In the genomic region with DNA sequence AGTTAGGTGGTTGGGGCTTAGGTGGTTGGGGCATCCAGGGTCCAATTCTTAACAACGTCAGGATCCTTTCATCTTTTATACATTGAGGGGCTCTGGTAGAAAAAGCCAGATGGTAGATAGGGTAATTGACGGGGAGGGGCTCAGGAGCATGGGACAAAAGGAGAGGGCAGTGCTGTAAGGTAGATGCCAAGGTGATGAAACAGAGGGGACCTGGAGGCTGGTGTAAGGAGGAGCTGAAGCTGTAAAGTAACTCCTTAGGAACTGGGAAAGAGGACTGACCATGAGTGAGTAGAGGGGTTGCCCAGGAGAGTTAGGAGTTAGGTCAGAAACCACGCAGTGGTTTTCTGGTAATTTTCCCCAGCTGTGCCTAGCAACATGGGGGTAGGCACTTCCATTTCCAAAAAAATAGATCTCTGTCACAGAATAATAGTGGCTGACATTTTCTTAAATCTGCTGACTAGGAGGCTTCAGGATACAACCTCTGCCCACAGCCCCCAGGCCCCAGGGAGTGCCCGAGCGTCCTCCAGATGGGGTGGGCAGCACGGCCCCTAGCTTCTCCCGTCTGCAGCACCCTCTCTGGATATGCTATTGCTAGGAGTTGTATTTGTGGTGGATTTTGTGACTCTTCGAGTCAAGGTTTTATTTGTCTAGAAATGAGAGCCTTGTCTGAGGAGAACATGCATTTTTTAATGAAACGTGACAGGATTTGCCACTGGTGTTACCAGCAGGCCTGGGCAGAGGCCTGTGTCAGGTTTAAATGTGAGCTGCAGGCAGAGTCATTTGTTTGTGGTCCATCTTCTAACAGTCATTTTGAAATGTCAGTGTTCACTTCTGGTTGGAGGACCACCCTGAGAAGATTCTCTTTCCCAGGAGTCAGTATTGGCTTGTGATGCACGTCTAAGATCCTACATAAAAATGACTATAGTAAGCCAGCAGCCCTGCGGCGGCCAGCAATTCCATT, we compare ENCODE assay signal across 9 cellular contexts. TPM values are rescaled to one million over a fixed set of nuclear protein-coding genes. Genes with fewer than 3 reads are reported as not detected.
DNase-seq lines count a peak whose midpoint lies in the region; ATAC-seq, FAIRE-seq and TF ChIP-seq lines count a peak whose summit lies in the region.
"Had no signal": no experiment of that assay in that cellular context is flagged by ENCODE, and none has a peak within 500 bp of the region (broad histone marks: within the 10 kb centered on the region; RNA-seq: fewer than 3 reads in every experiment).

No MANE protein-coding gene starts in this region.

- H2AK5ac ChIP-seq in H1 (ENCODE audit: low read depth, low read length): 0 out of 2 replicates have a peak overlapping the region, but pooled peaks have one; percentile 39

- FAIRE-seq in H1 (lab: Jason Lieb, UNC) (no peak), GM19239 (lab: Jason Lieb, UNC) (no peak)

- no peak for TF ChIP-seq POLR2A in H1 (IDR thresholded peaks at IDR 0.05; ENCODE audit: control extremely low read depth in 1 of 2, low read depth in 2 of 2, low read length in 2 of 2)

- no peak overlapping the region; the same call in 1 of the 2 replicates for H4K8ac ChIP-seq in H1 (ENCODE audit: extremely low read depth, insufficient read depth, low read length)

- no peak overlapping the region for H3K56ac ChIP-seq in H1 (replicated peaks; ENCODE audit: insufficient read length, low read depth, low read length)

- H3K27ac ChIP-seq in DND-41 (ENCODE audit: low read length): no peak overlapping the region
- no peak overlapping the region for H3K27ac ChIP-seq in H1 (ENCODE audit: low read depth, low read length)

- no peak overlapping the region for H3K14ac ChIP-seq in H1 (ENCODE audit: insufficient read length)

- H3K23me2 ChIP-seq in H1 (ENCODE audit: low read depth, low read length): no peaks in the 10 kb centered on the region

- no peaks in the 10 kb centered on the region for H3K36me3 ChIP-seq in DND-41 (ENCODE audit: insufficient read depth, low read length)
- H3K36me3 ChIP-seq in H1 (ENCODE audit: control insufficient read depth in 2 of 4, insufficient read depth in 4 of 4, low read length in 3 of 4): no peaks in the 10 kb centered on the region

- H4K91ac ChIP-seq in H1 (replicated peaks; ENCODE audit: insufficient read length, low read length): no peak overlapping the region

- H3K4me1 ChIP-seq in DND-41 (ENCODE audit: insufficient read depth, low read length) (no peaks in the 10 kb centered on the region), H1 (replicated peaks in 1 of 4; ENCODE audit: control insufficient read depth in 3 of 4, insufficient read depth in 4 of 4, low read length in 3 of 4) (peaks cover 0 to 4% (median 0%) of the 10 kb centered on the region in 4 experiments; a peak in 2 of 7 replicates)

- no peak overlapping the region for H2BK15ac ChIP-seq in H1 (ENCODE audit: low read length)

- peaks cover 44% of the 10 kb centered on the region for H4K20me1 ChIP-seq in DND-41 (ENCODE audit: insufficient read depth, low read length)
- H4K20me1 ChIP-seq in H1 (replicated peaks in 1 of 2; ENCODE audit: control insufficient read depth in 1 of 2, insufficient read depth in 2 of 2, low read length in 2 of 2): peaks cover 0 to 1% of the 10 kb centered on the region in 2 experiments

- no peaks in the 10 kb centered on the region; the same call in 1 of the 2 replicates for H3K79me1 ChIP-seq in H1 (ENCODE audit: low read depth, low read length)

- no peak overlapping the region for H2BK120ac ChIP-seq in H1 (replicated peaks; ENCODE audit: low read depth, low read length)

- DNase-seq in DND-41 (no peak), H1 (ENCODE audit: low read depth in 1 of 2, low spot score in 2 of 2) (no peak), RPMI8226 (no peak), GM19239 (ENCODE audit: insufficient read length, low spot score) (no peak)
- no peak for DNase-seq in central memory CD4-positive, alpha-beta T cell
- DNase-seq in effector CD4-positive, alpha-beta T cell: no peak
- DNase-seq: CD8-positive, alpha-beta memory T cell had no signal

- no peak overlapping the region for H3K9ac ChIP-seq in DND-41 (ENCODE audit: low read depth, low read length)
- no peak overlapping the region for H3K9ac ChIP-seq in H1 (replicated peaks in 1 of 4; ENCODE audit: extremely low read depth in 1 of 4, low read depth in 3 of 4, low read length in 3 of 4)

- H3K23ac ChIP-seq in H1 (ENCODE audit: insufficient read length): no peak overlapping the region

- H2AFZ ChIP-seq in DND-41 (ENCODE audit: low read depth, low read length) (no peak overlapping the region), H1 (ENCODE audit: low read length) (no peak overlapping the region)

- no peak overlapping the region for H3K18ac ChIP-seq in H1 (ENCODE audit: extremely low read depth, low read length)

- H2BK5ac ChIP-seq in H1 (ENCODE audit: low read depth, low read length): no peak overlapping the region

- ATAC-seq in DND-41 (ENCODE audit: insufficient read depth, low read depth) (peak; percentile 31; the same call in 1 of the 3 replicates), GM19372 (IDR thresholded peaks at IDR 0.05; ENCODE audit: low read depth, unreplicated experiment) (peak; percentile 21), HG03280 (IDR thresholded peaks at IDR 0.05; ENCODE audit: unreplicated experiment) (peak; percentile 24)

- WGBS in H1 (ENCODE audit: extremely low coverage in 1 of 2, insufficient coverage in 1 of 2, insufficient read length in 1 of 2, insufficient replicate concordance in 2 of 2, low coverage in 1 of 2, low lambda C conversion rate in 2 of 2, missing lambda C conversion rate in 1 of 2), 2 experiments: 82% methylated on average over 12 of the region's 12 CpGs; no CpG with 5 or more reads in 1 of the 2 experiments

- TF ChIP-seq CTCF in DND-41 (IDR thresholded peaks at IDR 0.05; ENCODE audit: borderline replicate concordance, extremely low read depth, low read length, poor library complexity, severe bottlenecking): no peak
- TF ChIP-seq CTCF in H1 (IDR thresholded peaks at IDR 0.05; ENCODE audit: control extremely low read depth in 1 of 3, insufficient read depth in 1 of 3, low read depth in 1 of 3, low read length in 3 of 3): no peak

- H3K79me2 ChIP-seq in DND-41 (ENCODE audit: insufficient read depth, low read length): peaks cover 18% of the 10 kb centered on the region
- H3K79me2 ChIP-seq in H1 (ENCODE audit: control insufficient read depth in 1 of 2, insufficient read depth in 2 of 2, low read length in 2 of 2): peaks cover 0 to 14% of the 10 kb centered on the region in 2 experiments; a peak in 2 of 4 replicates

- TF ChIP-seq RAD21 in H1 (IDR thresholded peaks at IDR 0.05 in 1 of 2, conservative IDR thresholded peaks at IDR 0.05 in 1 of 2; ENCODE audit: low read depth in 2 of 2, low read length in 2 of 2): no peak

- H3K9me3 ChIP-seq in DND-41 (ENCODE audit: insufficient read depth, low read length, severe bottlenecking) (no peaks in the 10 kb centered on the region), H1 (ENCODE audit: insufficient read depth in 2 of 2, low read depth in 1 of 2, low read length in 1 of 2) (no peaks in the 10 kb centered on the region)

- no peak overlapping the region for H4K5ac ChIP-seq in H1 (ENCODE audit: insufficient read length, low read depth, low read length)

- no peak overlapping the region for H3K4me2 ChIP-seq in DND-41 (ENCODE audit: insufficient read depth, low read length)
- H3K4me2 ChIP-seq in H1 (ENCODE audit: insufficient read depth in 1 of 2, low read depth in 2 of 2, low read length in 2 of 2): no peak overlapping the region

- H3K27me3 ChIP-seq in DND-41 (ENCODE audit: insufficient read depth, low read length, poor library complexity) (no peaks in the 10 kb centered on the region), H1 (replicated peaks in 1 of 4; ENCODE audit: control insufficient read depth in 3 of 4, extremely low read depth in 1 of 4, insufficient read depth in 3 of 4, low read length in 3 of 4) (no peaks in the 10 kb centered on the region)

- no peak for TF ChIP-seq EP300 in H1 (IDR thresholded peaks at IDR 0.05; ENCODE audit: borderline replicate concordance in 1 of 2, low read depth in 2 of 2, low read length in 2 of 2)

- no peak overlapping the region for H3K4ac ChIP-seq in H1 (replicated peaks; ENCODE audit: insufficient read length, low read depth, low read length)

- H3K4me3 ChIP-seq in DND-41 (ENCODE audit: low read depth in 1 of 2, low read length in 2 of 2) (no peak overlapping the region), H1 (ENCODE audit: extremely low read depth in 1 of 4, insufficient read depth in 2 of 4, low read depth in 3 of 4, low read length in 4 of 4) (no peak overlapping the region)

- POLR2A ChIA-PET in H1 (lab: Charles Lee; ENCODE audit: partially characterized antibody): no interaction called here

- H2BK20ac ChIP-seq in H1 (ENCODE audit: low read length): no peak overlapping the region

- no peak overlapping the region for H2BK12ac ChIP-seq in H1 (ENCODE audit: low read depth, low read length)

- CTCF ChIA-PET in H1 (lab: Charles Lee; ENCODE audit: partially characterized antibody): interaction anchor here (0.5 to 1.6 kb wide), 6 partner anchors 12 to 135 kb away, joined by 3 to 4 read pairs (median 3); no protein-coding TSS in a partner anchor

TF ChIP-seq in H1, 55 proteins besides CTCF, POLR2A, EP300 and RAD21 (continues in another document):
- TF ChIP-seq SP2 (IDR thresholded peaks at IDR 0.05; ENCODE audit: low read length) (no peak), TEAD4 (IDR thresholded peaks at IDR 0.05; ENCODE audit: low read depth, low read length) (no peak)

RNA-seq across cellular contexts. Expression of gene TULP4, which starts 44.6 kb away (rescaled TPM):
- total RNA-seq in H1 (2021; fragmentation: NEBNext Ultra II Directional; extraction: Animal tissue kit (Norgen Biotek cat#: 25700)): 45.9 and 51.6 TPM in 2 replicates
- polyA plus RNA-seq in H1 (2011; rRNA removed): 7.7 and 9.5 TPM in 2 replicates
- 6.6 TPM for polyA plus RNA-seq in H1 (2011; cell fraction: cytosol; rRNA removed)
- 17.4 TPM for polyA plus RNA-seq in H1 (2011; cell fraction: nucleus; rRNA removed)
- polyA plus RNA-seq in H1 (2012, experiment 1 of 2): 6.4 to 7.5 TPM (median 6.6 TPM) in 4 replicates
- polyA plus RNA-seq in H1 (2012, experiment 2 of 2): 0.38 TPM
- 12.3 TPM for polyA plus RNA-seq in H1 (2013, experiment 1 of 2)
- 9.7 TPM for polyA plus RNA-seq in H1 (2013, experiment 2 of 2)
- 61.1 and 67.8 TPM in 2 replicates for polyA minus RNA-seq in H1 (2011; rRNA and poly(A)+ RNA removed)
- 41.9 TPM for polyA minus RNA-seq in H1 (2011; cell fraction: cytosol; rRNA and poly(A)+ RNA removed)
- polyA minus RNA-seq in H1 (2011; cell fraction: nucleus; rRNA and poly(A)+ RNA removed): 81.3 TPM
